In genomic region chrX:133546441-133546840, GRCh38 we compare ENCODE assay signal across 15 cellular contexts.
DNase-seq lines count a peak whose midpoint lies in the region; ATAC-seq and TF ChIP-seq lines count a peak whose summit lies in the region.
"Had no signal": no experiment of that assay in that cellular context is flagged by ENCODE, and none has a peak within 500 bp of the region (broad histone marks: within the 10 kb centered on the region; RNA-seq: fewer than 3 reads in every experiment).

No MANE protein-coding gene starts in this region.

- no peaks in the 10 kb centered on the region for H3K4me1 Mint-ChIP-seq in osteocyte (ENCODE audit: unreplicated experiment)
- H3K4me1 Mint-ChIP-seq: T-helper 17 cell had no signal

- H3K9me3 Mint-ChIP-seq in osteocyte (ENCODE audit: unreplicated experiment): no peaks in the 10 kb centered on the region

- DNase-seq in SKM-1 treated with dmso at 0.1 percent for 144 hours (lab: John Stamatoyannopoulos, UW; ENCODE audit: unreplicated experiment) (peak; percentile 38), SKM-1 (lab: John Stamatoyannopoulos, UW; ENCODE audit: unreplicated experiment) (no peak), NOMO-1 treated with dmso at 0.1 percent for 144 hours (lab: John Stamatoyannopoulos, UW; ENCODE audit: unreplicated experiment) (peak; percentile 9), fibroblast of peridontal ligament (ENCODE audit: extremely low read depth) (peak; percentile 4), NCI-H146 treated with DMSO at 0.1 percent for 48 hours (lab: John Stamatoyannopoulos, UW; ENCODE audit: unreplicated experiment) (no peak), osteocyte (ENCODE audit: extremely low spot score, unreplicated experiment) (no peak)
- DNase-seq: AML-193; DMS 273 treated with DMSO at 0.1 percent for 48 hours; NCI-H1105; NCI-H1694 treated with DMSO at 0.1 percent for 48 hours; NK-92 treated with Interleukin-12 subunit alpha and Interleukin-12 subunit beta, amount 100 ng/mL, for 24 hours; SJCRH30; T-helper 17 cell had no signal

- ATAC-seq in HG02981 (IDR thresholded peaks at IDR 0.05; ENCODE audit: unreplicated experiment) (no peak), GM21515 (IDR thresholded peaks at IDR 0.05; ENCODE audit: unreplicated experiment) (no peak)
- ATAC-seq: T-helper 17 cell had no signal

- no peak overlapping the region for H3K27ac Mint-ChIP-seq in osteocyte (ENCODE audit: unreplicated experiment)
- H3K27ac Mint-ChIP-seq: T-helper 17 cell had no signal

- no peak for TF ChIP-seq CTCF in osteocyte (IDR thresholded peaks at IDR 0.05)

- H3K27me3 Mint-ChIP-seq in osteocyte (ENCODE audit: unreplicated experiment): peaks cover 3% of the 10 kb centered on the region
- H3K27me3 Mint-ChIP-seq: T-helper 17 cell had no signal

- no peak overlapping the region for H3K4me3 Mint-ChIP-seq in osteocyte (ENCODE audit: unreplicated experiment)
- H3K4me3 Mint-ChIP-seq: T-helper 17 cell had no signal

- H3K36me3 Mint-ChIP-seq in osteocyte (ENCODE audit: unreplicated experiment): no peaks in the 10 kb centered on the region

Comparison
In these comparisons a context has a peak if more than half of its experiments do, and no peak if none do; other contexts are left out.
1. DNase-seq: peak in SKM-1 treated with dmso at 0.1 percent for 144 hours (single experiment), NOMO-1 treated with dmso at 0.1 percent for 144 hours (single experiment) and fibroblast of peridontal ligament (single experiment); none in SKM-1 (single experiment), NCI-H146 treated with DMSO at 0.1 percent for 48 hours (single experiment) and osteocyte (single experiment).